Comparison of ENCODE assay signal across 8 cellular contexts in genomic region chr14:24481622-24482324, GRCh38. TPM values are rescaled to one million over a fixed set of nuclear protein-coding genes. Genes with fewer than 3 reads are reported as not detected.
A peak's percentile ranks its signal among the peaks of the same experiment; 100 is the strongest.
DNase-seq lines count a peak whose midpoint lies in the region; TF ChIP-seq lines count a peak whose summit lies in the region.

No MANE protein-coding gene starts in this region.

- TF ChIP-seq CTCF in fibroblast of the aortic adventitia (IDR thresholded peaks at IDR 0.05; ENCODE audit: insufficient read depth, low read length), result peak; percentile 69
- peak in 10 of 11 experiments; percentile 15 to 70 (median 46) for TF ChIP-seq CTCF in spleen (IDR thresholded peaks at IDR 0.05 in 8 of 11, conservative IDR thresholded peaks at IDR 0.05 in 3 of 11)
- no peak for TF ChIP-seq CTCF in coronary artery (IDR thresholded peaks at IDR 0.05)

- no peaks in the 10 kb centered on the region for H3K9me3 ChIP-seq in spleen

- 45 to 64% (median 50%) methylated on average over 21 to 23 of the region's 23 CpGs for WGBS in spleen, 5 donors

- H3K36me3 ChIP-seq in spleen, result no peaks in the 10 kb centered on the region

- H3K27ac ChIP-seq in spleen (no peak overlapping the region), coronary artery (no peak overlapping the region)

- intact Hi-C loops in spleen (cut with DNase I; ENCODE audit: low total_unique reads), result no loop called here

- peaks cover 0 to 26% (median 0%) of the 10 kb centered on the region in 6 donors for H3K4me1 ChIP-seq in spleen

- no peak for TF ChIP-seq POLR2A in spleen (IDR thresholded peaks at IDR 0.05)

- peaks cover 0 to 4% (median 0%) of the 10 kb centered on the region in 7 donors for H3K27me3 ChIP-seq in spleen (replicated peaks in 1 of 7)

- H3K4me3 ChIP-seq in fibroblast of the aortic adventitia (ENCODE audit: low read depth, low read length) (no peak overlapping the region), spleen (peak overlapping the region in 3 of 8 donors; percentile 1 to 31 (median 13)), coronary artery (no peak overlapping the region)

- DNase-seq in NCI-H446 (lab: John Stamatoyannopoulos, UW), result peak; percentile 1 to 58
- DNase-seq in NCI-H446 treated with DMSO at 0.1 percent for 48 hours (lab: John Stamatoyannopoulos, UW), result no peak
- peak; percentile 43 for DNase-seq in HCEC 1CT
- DNase-seq in NCI-H510A (lab: John Stamatoyannopoulos, UW), result peak; percentile 8
- DNase-seq in activated CD8-positive, alpha-beta memory T cell treated with anti-CD3 and anti-CD28 coated beads for 48 hours (ENCODE audit: low read depth in 2 of 3, low spot score in 2 of 3), result peak; percentile 19 to 23 (median 22)
- DNase-seq in fibroblast of the aortic adventitia (ENCODE audit: low read depth), result peak; percentile 11
- peak; percentile 83 for DNase-seq in spleen
- no peak for DNase-seq in coronary artery (ENCODE audit: low spot score)

RNA-seq across cellular contexts. Expression of gene CMA1, which starts 26.3 kb away (rescaled TPM):
- total RNA-seq in fibroblast of the aortic adventitia (ENCODE audit: low replicate concordance), result not detected in 2 replicates
- total RNA-seq in spleen, result not detected
- under 1 TPM in 1 of 3 donors, not detected in 2; 0.09 TPM for polyA plus RNA-seq in spleen

RNA-seq across cellular contexts. Expression of gene SDR39U1, which starts 39.2 kb away (rescaled TPM):
- total RNA-seq in fibroblast of the aortic adventitia (ENCODE audit: low replicate concordance), result 12.6 and 13.7 TPM in 2 replicates
- total RNA-seq in spleen, result 10 to 100 TPM; 48.2 to 87.8 (median 63.7) TPM
- 100 to 1,000 TPM in 2 of 3 donors, 10 to 100 TPM in 1; 94.6 to 146 (median 124) TPM for polyA plus RNA-seq in spleen

RNA-seq across cellular contexts. Expression of gene KHNYN, which starts 52.0 kb away (rescaled TPM):
- 37.1 and 39.8 TPM in 2 replicates for total RNA-seq in fibroblast of the aortic adventitia (ENCODE audit: low replicate concordance)
- 10 to 100 TPM; 65.5 to 90.6 (median 72.2) TPM for total RNA-seq in spleen
- polyA plus RNA-seq in spleen, result 10 to 100 TPM; 10.9 to 35.2 (median 14.0) TPM

RNA-seq across cellular contexts. Expression of gene CBLN3, which starts 52.3 kb away (rescaled TPM):
- total RNA-seq in fibroblast of the aortic adventitia (ENCODE audit: low replicate concordance) (5.9 and 6.2 TPM in 2 replicates), spleen (10 to 100 TPM in 4 of 7 donors, 1 to 10 TPM in 3; 4.3 to 21.7 (median 13.7) TPM)
- polyA plus RNA-seq in spleen, result 10 to 100 TPM in 1 of 3 donors, 1 to 10 TPM in 2; 5.8 to 13.8 (median 6.8) TPM

Comparison
In these comparisons a context has a peak if more than half of its experiments do, and no peak if none do; other contexts are left out.
1. DNase-seq: peak in NCI-H446 (2 of 2), HCEC 1CT (single experiment), NCI-H510A (single experiment), activated CD8-positive, alpha-beta memory T cell treated with anti-CD3 and anti-CD28 coated beads for 48 hours (3 of 3), fibroblast of the aortic adventitia (single experiment) and spleen (single experiment); none in NCI-H446 treated with DMSO at 0.1 percent for 48 hours (single experiment) and coronary artery (single experiment).